15 cellular contexts compared by ENCODE assay signal in genomic region chr17:37111329-37111728, GRCh38.
"Had no signal": no experiment of that assay in that cellular context is flagged by ENCODE, and none has a peak within 500 bp of the region (broad histone marks: within the 10 kb centered on the region; RNA-seq: fewer than 3 reads in every experiment).

No MANE protein-coding gene starts in this region.

- H3K27ac Mint-ChIP-seq: activated T-helper 1 cell treated with anti-CD3 and anti-CD28 coated beads, Interleukin-12 subunit alpha, Interleukin-12 subunit beta, Interleukin-2, Interleukin-4 antibody, amounts not matched to agents 30 ng/mL and 10 ng/mL and 1 ng/mL, durations not matched to agents 14 hours and 24 hours and 36 hours; effector memory CD8-positive, alpha-beta T cell; stimulated activated memory B cell treated with anti-CD40 and anti-IgM and Interleukin-4, amounts not matched to agents 10 μg/mL and 1 μg/mL and 100 μg/mL, for 72 hours; T-cell; type B pancreatic cell had no signal

- H3K27me3 ChIP-seq: adrenal gland had no signal

- H3K4me1 Mint-ChIP-seq: central memory CD8-positive, alpha-beta T cell; immature natural killer cell; stimulated activated memory B cell treated with anti-CD40 and anti-IgM and Interleukin-4, amounts not matched to agents 10 μg/mL and 1 μg/mL and 100 μg/mL, for 72 hours; T-cell had no signal

- H3K4me3 ChIP-seq: adrenal gland had no signal

- H3K27me3 Mint-ChIP-seq: central memory CD8-positive, alpha-beta T cell; effector memory CD8-positive, alpha-beta T cell; stimulated activated memory B cell treated with anti-CD40 and anti-IgM and Interleukin-4, amounts not matched to agents 10 μg/mL and 1 μg/mL and 100 μg/mL, for 72 hours; T-cell; type B pancreatic cell had no signal

- ATAC-seq: effector memory CD8-positive, alpha-beta T cell; right cardiac atrium; stimulated activated memory B cell treated with anti-CD40 and anti-IgM and Interleukin-4, amounts not matched to agents 10 μg/mL and 1 μg/mL and 100 μg/mL, for 72 hours; T-cell; WTC11 had no signal

- H3K9me3 Mint-ChIP-seq: activated T-helper 1 cell treated with anti-CD3 and anti-CD28 coated beads, Interleukin-12 subunit alpha, Interleukin-12 subunit beta, Interleukin-2, Interleukin-4 antibody, amounts not matched to agents 30 ng/mL and 10 ng/mL and 1 ng/mL, durations not matched to agents 14 hours and 24 hours and 36 hours; central memory CD8-positive, alpha-beta T cell; effector memory CD8-positive, alpha-beta T cell; immature natural killer cell; neural crest cell; stimulated activated memory B cell treated with anti-CD40 and anti-IgM and Interleukin-4, amounts not matched to agents 10 μg/mL and 1 μg/mL and 100 μg/mL, for 72 hours; T-cell; type B pancreatic cell; WTC11 had no signal

- H3K27ac ChIP-seq: adrenal gland had no signal

- H3K4me3 Mint-ChIP-seq: activated T-helper 1 cell treated with anti-CD3 and anti-CD28 coated beads, Interleukin-12 subunit alpha, Interleukin-12 subunit beta, Interleukin-2, Interleukin-4 antibody, amounts not matched to agents 30 ng/mL and 10 ng/mL and 1 ng/mL, durations not matched to agents 14 hours and 24 hours and 36 hours; central memory CD8-positive, alpha-beta T cell; effector memory CD8-positive, alpha-beta T cell; immature natural killer cell; neural crest cell; stimulated activated memory B cell treated with anti-CD40 and anti-IgM and Interleukin-4, amounts not matched to agents 10 μg/mL and 1 μg/mL and 100 μg/mL, for 72 hours; T-cell; type B pancreatic cell; WTC11 had no signal

- DNase-seq: activated CD4-positive, alpha-beta T cell treated with anti-CD3 and anti-CD28 coated beads for 48 hours; activated naive CD4-positive, alpha-beta T cell treated with Interleukin-2 at 50 U/mL for 16 hours; adrenal gland; effector memory CD8-positive, alpha-beta T cell; immature natural killer cell; mammary epithelial cell; right cardiac atrium; small intestine; T-cell had no signal
